In the genomic region with DNA sequence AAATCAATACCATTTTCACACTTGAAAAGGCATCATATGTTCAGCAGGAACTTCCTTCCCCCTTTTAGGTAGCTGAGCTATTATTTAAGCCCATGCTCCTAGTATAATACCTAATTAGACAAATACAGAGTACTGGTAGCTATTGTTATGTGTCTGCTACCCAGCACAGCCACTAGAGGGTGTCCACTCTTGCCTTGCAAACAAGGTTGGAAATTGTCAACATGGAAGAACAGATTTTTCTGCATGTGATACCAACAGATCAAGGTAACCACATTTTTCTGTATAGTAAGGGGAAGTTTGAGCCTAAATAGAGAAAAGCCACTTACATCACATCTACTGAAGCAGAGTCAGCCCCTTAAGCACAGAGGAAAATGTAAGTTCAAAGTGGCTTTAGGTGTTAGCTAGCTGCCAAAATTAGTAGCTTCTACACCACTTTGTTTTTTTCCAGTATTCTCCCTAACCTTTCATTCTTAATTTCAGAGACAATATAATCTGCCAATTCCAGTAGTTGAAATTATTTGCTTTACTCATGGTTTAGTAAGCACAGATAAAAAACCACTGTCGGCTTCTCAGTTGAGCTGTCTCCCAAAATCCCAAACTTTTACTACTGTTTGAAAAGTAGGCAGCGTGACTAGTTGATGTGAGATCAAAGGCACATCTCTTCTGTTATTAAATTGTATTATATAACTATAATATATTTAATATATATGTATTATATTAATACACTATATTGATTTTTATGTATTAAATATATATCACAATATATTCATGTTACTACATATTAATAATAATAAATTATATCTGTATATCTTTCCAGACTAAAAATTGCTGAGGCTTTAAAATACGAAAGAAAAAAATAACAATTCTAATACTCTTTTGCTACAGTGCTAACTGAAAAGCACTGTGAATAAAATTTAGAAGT, we compare ENCODE assay signal across 8 cellular contexts. TPM values are rescaled to one million over a fixed set of nuclear protein-coding genes. Genes with fewer than 3 reads are reported as not detected.
A peak's percentile ranks its signal among the peaks of the same experiment; 100 is the strongest.
DNase-seq lines count a peak whose midpoint lies in the region; ATAC-seq and TF ChIP-seq lines count a peak whose summit lies in the region.

No MANE protein-coding gene starts in this region.

- H3K27me3 Mint-ChIP-seq in activated naive CD8-positive, alpha-beta T cell treated with anti-CD3 and anti-CD28 coated beads, Interleukin-2, amount 10 ng/mL, durations not matched to agents 7 days and 5 days = peaks cover 11% of the 10 kb centered on the region

- no peak overlapping the region for H3K4me3 Mint-ChIP-seq in activated naive CD8-positive, alpha-beta T cell treated with anti-CD3 and anti-CD28 coated beads, Interleukin-2, amount 10 ng/mL, durations not matched to agents 7 days and 5 days

- H3K27ac ChIP-seq in Panc1 (ENCODE audit: low read length) = no peak overlapping the region
- H3K27ac ChIP-seq in heart left ventricle = no peak overlapping the region

- in situ Hi-C loops in Panc1 (cut with HindIII; ENCODE audit: low pct_unique_long_range_greater_than_20kb, low sequenced_read_pairs) = no loop called here

- intact Hi-C loops in Panc1 (cut with micrococcal nuclease; ENCODE audit: unreplicated experiment) (loop anchor here (1.0 kb wide), 1 partner anchor 71 kb away; no protein-coding TSS in a partner anchor), heart left ventricle (cut with DNase I) (loop anchor here in 1 of 10 donors (5.0 to 10.0 kb wide), 3 partner anchors 68 to 354 kb away; no protein-coding TSS in a partner anchor), sciatic nerve (cut with DNase I) (no loop called here), posterior vena cava (cut with DNase I) (loop anchor here in 1 of 2 donors (5.0 kb wide), 1 partner anchor 292 kb away; no protein-coding TSS in a partner anchor)

- BruUV-seq in Panc1 (replicated peaks; lab: Mats Ljungman, UMichigan) = no TSS peak

- ATAC-seq in GM21381 (IDR thresholded peaks at IDR 0.05; ENCODE audit: unreplicated experiment) (peak; percentile 92), HG03565 (IDR thresholded peaks at IDR 0.05; ENCODE audit: unreplicated experiment) (peak; percentile 98), Panc1 (peak; percentile 78; the same call in 1 of the 2 replicates), heart left ventricle (peak in 2 of 4 donors; percentile 50 to 62), sciatic nerve (peak; percentile 76)
- peak; percentile 66 for ATAC-seq in activated naive CD8-positive, alpha-beta T cell treated with anti-CD3 and anti-CD28 coated beads, Interleukin-2, amount 10 ng/mL, durations not matched to agents 7 days and 5 days (ENCODE audit: low read depth)

- WGBS in heart left ventricle, 4 donors = 70 to 91% (median 74%) methylated on average over 3 of the region's 3 CpGs

- CTCF ChIA-PET in Panc1 (lab: Charles Lee) = interaction anchor here (0.6 to 1.4 kb wide), 5 partner anchors 72 to 1419 kb away, joined by 3 to 8 read pairs (median 3); a partner anchor contains a TSS

- TF ChIP-seq POLR2A in heart left ventricle (IDR thresholded peaks at IDR 0.05) = no peak

- no peaks in the 10 kb centered on the region for H3K36me3 Mint-ChIP-seq in activated naive CD8-positive, alpha-beta T cell treated with anti-CD3 and anti-CD28 coated beads, Interleukin-2, amount 10 ng/mL, durations not matched to agents 7 days and 5 days

- H3K27me3 ChIP-seq in Panc1 (ENCODE audit: control insufficient read depth, insufficient read depth, low read length) = no peaks in the 10 kb centered on the region
- H3K27me3 ChIP-seq in heart left ventricle = no peaks in the 10 kb centered on the region

- H3K36me3 ChIP-seq in Panc1 (ENCODE audit: control insufficient read depth, insufficient read depth, low read length) = no peaks in the 10 kb centered on the region
- peaks cover 0 to 17% (median 0%) of the 10 kb centered on the region in 9 donors for H3K36me3 ChIP-seq in heart left ventricle

- H3K4me1 ChIP-seq in Panc1 (ENCODE audit: control insufficient read depth, insufficient read depth, low read length) = no peaks in the 10 kb centered on the region
- H3K4me1 ChIP-seq in heart left ventricle = peaks cover 0 to 28% (median 4%) of the 10 kb centered on the region in 12 donors

- no peak overlapping the region for H3K4me3 ChIP-seq in Panc1 (ENCODE audit: low read depth in 2 of 2, low read length in 2 of 2)
- H3K4me3 ChIP-seq in heart left ventricle = no peak overlapping the region

- no peaks in the 10 kb centered on the region for H3K9me3 Mint-ChIP-seq in activated naive CD8-positive, alpha-beta T cell treated with anti-CD3 and anti-CD28 coated beads, Interleukin-2, amount 10 ng/mL, durations not matched to agents 7 days and 5 days

- peak; percentile 77 for TF ChIP-seq CTCF in Panc1 (IDR thresholded peaks at IDR 0.05)
- peak; percentile 52 to 80 (median 65) for TF ChIP-seq CTCF in heart left ventricle (IDR thresholded peaks at IDR 0.05)

- no peaks in the 10 kb centered on the region for H3K9me3 ChIP-seq in Panc1 (ENCODE audit: control insufficient read depth, insufficient read depth, low read depth, low read length)
- H3K9me3 ChIP-seq in heart left ventricle = no peaks in the 10 kb centered on the region

- no peak overlapping the region for H3K27ac Mint-ChIP-seq in activated naive CD8-positive, alpha-beta T cell treated with anti-CD3 and anti-CD28 coated beads, Interleukin-2, amount 10 ng/mL, durations not matched to agents 7 days and 5 days

- POLR2A ChIA-PET in Panc1 (lab: Charles Lee) = interaction anchor here (0.7 kb wide), 1 partner anchor 923 kb away, joined by 3 read pairs; a partner anchor contains a TSS
- POLR2A ChIA-PET in activated naive CD8-positive, alpha-beta T cell treated with anti-CD3 and anti-CD28 coated beads, Interleukin-2, amount 10 ng/mL, durations not matched to agents 7 days and 5 days (lab: Charles Lee) = no interaction called here

- DNase-seq in GM03348 (ENCODE audit: low spot score) (peak; percentile 69), Panc1 (ENCODE audit: low read depth, low spot score) (peak; percentile 46), heart left ventricle (peak in 3 of 5 donors; percentile 25 to 45 (median 32)), sciatic nerve (ENCODE audit: low spot score) (peak; percentile 75), posterior vena cava (ENCODE audit: low spot score) (no peak)
- no peak for DNase-seq in activated naive CD8-positive, alpha-beta T cell treated with anti-CD3 and anti-CD28 coated beads, Interleukin-2, amount 10 ng/mL, durations not matched to agents 7 days and 5 days

- peaks cover 2% of the 10 kb centered on the region for H3K4me1 Mint-ChIP-seq in activated naive CD8-positive, alpha-beta T cell treated with anti-CD3 and anti-CD28 coated beads, Interleukin-2, amount 10 ng/mL, durations not matched to agents 7 days and 5 days

RNA-seq across cellular contexts. Expression of a gene that starts 38.2 kb away (rescaled TPM):
- total RNA-seq in Panc1 (2021; ENCODE audit: unreplicated experiment) = 0.13 TPM
- polyA plus RNA-seq in Panc1 (2012; ENCODE audit: insufficient read length) = not detected
- not detected for total RNA-seq in activated naive CD8-positive, alpha-beta T cell treated with anti-CD3 and anti-CD28 coated beads, Interleukin-2, amount 10 ng/mL, durations not matched to agents 7 days and 5 days
- 10 to 100 TPM in 8 of 9 donors, 1 to 10 TPM in 1; 6.8 to 39.0 (median 16.3) TPM for total RNA-seq in heart left ventricle
- polyA plus RNA-seq in heart left ventricle = 10 to 100 TPM in 1 of 2 donors, 1 to 10 TPM in 1; 3.8 to 12.0 TPM
- total RNA-seq in sciatic nerve = 22.8 TPM
- total RNA-seq in posterior vena cava = 10 to 100 TPM; 29.8 to 35.6 TPM

Comparison
In these comparisons a context has a peak if more than half of its experiments do, and no peak if none do; other contexts are left out.
1. DNase-seq: peak in GM03348 (single experiment), Panc1 (single experiment), heart left ventricle (3 of 5) and sciatic nerve (single experiment); none in activated naive CD8-positive, alpha-beta T cell treated with anti-CD3 and anti-CD28 coated beads, Interleukin-2, amount 10 ng/mL, durations not matched to agents 7 days and 5 days (single experiment) and posterior vena cava (single experiment).